Comparison of ENCODE assay signal across 1 cellular context in genomic region chr10:109962247-109962646, GRCh38.
TF ChIP-seq lines count a peak whose summit lies in the region.

No MANE protein-coding gene starts in this region.

TF ChIP-seq in GM23338, 12 proteins besides CTCF, POLR2A, EP300 and RAD21 (continued from another document):
- TF ChIP-seq ZNF462 (CRISPR knock-in tag; IDR thresholded peaks at IDR 0.05) (no peak), REST (IDR thresholded peaks at IDR 0.05; ENCODE audit: unreplicated experiment) (no peak), STAT1 (IDR thresholded peaks at IDR 0.05; ENCODE audit: unreplicated experiment) (no peak), EZH2phosphoT487 (IDR thresholded peaks at IDR 0.05; ENCODE audit: unreplicated experiment) (no peak), ZNF114 (CRISPR knock-in tag; IDR thresholded peaks at IDR 0.05) (no peak), EZH2 (IDR thresholded peaks at IDR 0.05; ENCODE audit: low read depth, unreplicated experiment) (no peak)
